20 cellular contexts compared by ENCODE assay signal in genomic region chr7:683526-684205, GRCh38.
"Had no signal": no experiment of that assay in that cellular context is flagged by ENCODE, and none has a peak within 500 bp of the region (broad histone marks: within the 10 kb centered on the region; RNA-seq: fewer than 3 reads in every experiment).

No MANE protein-coding gene starts in this region.

- H3K27ac ChIP-seq: cardiac muscle cell, tibial nerve, uterus had no signal

- H3K4me3 ChIP-seq: cardiac muscle cell, tibial nerve, uterus had no signal

- ATAC-seq: activated T-cell treated with anti-CD3 and anti-CD28 coated beads, Interleukin-2, amount 50 U/mL, for 4 hours; stimulated activated naive CD8-positive, alpha-beta T cell treated with anti-CD3 and anti-CD28 coated beads, Interleukin-15, amount 100 ng/mL, for 72 hours had no signal

- FAIRE-seq: endometrium had no signal

- H3K27ac Mint-ChIP-seq: activated B cell treated with CpG ODN at 0.5 μM for 24 hours; activated naive CD4-positive, alpha-beta T cell treated with anti-CD3 and anti-CD28 coated beads for 36 hours; activated T-helper 2 cell treated with anti-CD3 and anti-CD28 coated beads, Interferon-gamma antibody, Interleukin-2, Interleukin-4, amounts not matched to agents 10 μg/mL and 5 μg/mL and 100 μg/mL, durations not matched to agents 14 hours and 24 hours and 36 hours; dendritic cell treated with granulocyte-macrophage colony-stimulating factor and Interleukin-4, amounts not matched to agents 40 ng/mL and 50 ng/mL, for 4 days; naive B cell; stimulated activated naive CD8-positive, alpha-beta T cell treated with anti-CD3 and anti-CD28 coated beads, Interleukin-15, amount 100 ng/mL, for 72 hours; T-helper 1 cell treated with Interleukin-12 subunit alpha and Interleukin-12 subunit beta and Interleukin-4 antibody, amounts not matched to agents 30 μg/mL and 1 μg/mL, for 36 hours had no signal

- H3K27me3 ChIP-seq: cardiac muscle cell, tibial nerve, uterus had no signal

- H3K27me3 Mint-ChIP-seq: activated B cell treated with CpG ODN at 0.5 μM for 24 hours; dendritic cell treated with granulocyte-macrophage colony-stimulating factor and Interleukin-4, amounts not matched to agents 40 ng/mL and 50 ng/mL, for 4 days; naive B cell; stimulated activated naive CD8-positive, alpha-beta T cell treated with anti-CD3 and anti-CD28 coated beads, Interleukin-15, amount 100 ng/mL, for 72 hours had no signal

- H3K4me3 Mint-ChIP-seq: activated B cell treated with CpG ODN at 0.5 μM for 24 hours; activated naive CD4-positive, alpha-beta T cell treated with anti-CD3 and anti-CD28 coated beads for 36 hours; activated T-cell treated with anti-CD3 and anti-CD28 coated beads, Interleukin-2, amount 50 U/mL, for 4 hours; dendritic cell treated with granulocyte-macrophage colony-stimulating factor and Interleukin-4, amounts not matched to agents 40 ng/mL and 50 ng/mL, for 4 days; neural crest cell; stimulated activated naive CD8-positive, alpha-beta T cell treated with anti-CD3 and anti-CD28 coated beads, Interleukin-15, amount 100 ng/mL, for 72 hours; T-helper 1 cell treated with Interleukin-12 subunit alpha and Interleukin-12 subunit beta and Interleukin-4 antibody, amounts not matched to agents 30 μg/mL and 1 μg/mL, for 36 hours had no signal

- H3K4me1 Mint-ChIP-seq: activated B cell treated with CpG ODN at 0.5 μM for 24 hours; neural crest cell; stimulated activated naive CD8-positive, alpha-beta T cell treated with anti-CD3 and anti-CD28 coated beads, Interleukin-15, amount 100 ng/mL, for 72 hours had no signal

- H3K4me1 ChIP-seq: tibial nerve, uterus had no signal

- H3K36me3 ChIP-seq: cardiac muscle cell, uterus had no signal

- DNase-seq: activated B cell treated with CpG ODN at 0.5 μM for 24 hours; activated CD4-positive, alpha-beta T cell treated with anti-CD3 and anti-CD28 coated beads for 4 hours; activated CD4-positive, alpha-beta T cell treated with anti-CD3 and anti-CD28 coated beads, Interleukin-2, amount 50 U/mL, for 48 hours; activated CD8-positive, alpha-beta memory T cell treated with anti-CD3 and anti-CD28 coated beads, Interleukin-2, amount 50 U/mL, for 48 hours; activated T-cell treated with anti-CD3 and anti-CD28 coated beads, Interleukin-2, amount 50 U/mL, for 4 hours; effector CD4-positive, alpha-beta T cell; mesendoderm; naive B cell; posterior cingulate gyrus; stimulated activated CD4-positive, alpha-beta T cell treated with anti-CD3 and anti-CD28 coated beads, Interleukin-4, amount 100 ng/mL, for 4 hours; stimulated activated naive CD8-positive, alpha-beta T cell treated with anti-CD3 and anti-CD28 coated beads, Interleukin-15, amount 100 ng/mL, for 72 hours had no signal
